15 cellular contexts compared by ENCODE assay signal in genomic region chr21:39078322-39079065, GRCh38.
"Had no signal": no experiment of that assay in that cellular context is flagged by ENCODE, and none has a peak within 500 bp of the region (broad histone marks: within the 10 kb centered on the region; RNA-seq: fewer than 3 reads in every experiment).

No MANE protein-coding gene starts in this region.

- H3K9me3 ChIP-seq: testis had no signal

- H3K36me3 ChIP-seq: left ventricle myocardium inferior, right atrium auricular region had no signal

- ATAC-seq: activated CD4-positive, CD25-positive, alpha-beta regulatory T cell treated with anti-CD3 and anti-CD28 coated beads, Interleukin-2, amount 50 U/mL, for 24 hours; activated T-helper 17 cell treated with anti-CD3 and anti-CD28 coated beads, Interleukin-2, amount 50 U/mL, for 72 hours; stimulated activated naive CD8-positive, alpha-beta T cell treated with anti-CD3 and anti-CD28 coated beads, Interleukin-15, amount 100 ng/mL, for 72 hours; T-cell had no signal

- DNase-seq: activated CD4-positive, alpha-beta T cell treated with anti-CD3 and anti-CD28 coated beads, Interleukin-2, amount 50 U/mL, for 48 hours; activated naive CD4-positive, alpha-beta T cell treated with Interleukin-2 at 50 U/mL for 16 hours; aorta; dermis blood vessel endothelial cell; left ventricle myocardium inferior; mesenchymal stem cell; stimulated activated CD4-positive, alpha-beta T cell treated with anti-CD3 and anti-CD28 coated beads, Interleukin-1b, Interleukin-23, amount 100 ng/mL, for 48 hours; stimulated activated naive CD8-positive, alpha-beta T cell treated with anti-CD3 and anti-CD28 coated beads, Interleukin-15, amount 100 ng/mL, for 72 hours; T-cell; T-helper 9 cell; testis had no signal

- H3K4me3 ChIP-seq: left ventricle myocardium inferior, right atrium auricular region, testis had no signal

- H3K27ac ChIP-seq: epithelial cell of prostate, left ventricle myocardium inferior, testis had no signal

- H3K27me3 ChIP-seq: right atrium auricular region, testis had no signal
